8 cellular contexts compared by ENCODE assay signal in genomic region chr18:63963610-63964256, GRCh38. TPM values are rescaled to one million over a fixed set of nuclear protein-coding genes. Genes with fewer than 3 reads are reported as not detected.
A peak's percentile ranks its signal among the peaks of the same experiment; 100 is the strongest.
DNase-seq lines count a peak whose midpoint lies in the region; ATAC-seq lines count a peak whose summit lies in the region.

No MANE protein-coding gene starts in this region.

- peak; percentile 77 for ATAC-seq in GM21423 (IDR thresholded peaks at IDR 0.05; ENCODE audit: unreplicated experiment)

- intact Hi-C loops in posterior vena cava (cut with DNase I), result no loop called here

- DNase-seq in GDM1 (lab: John Stamatoyannopoulos, UW), result peak; percentile 26
- DNase-seq in HT1080 (ENCODE audit: low read depth), result peak; percentile 56
- peak; percentile 61 for DNase-seq in RKO (ENCODE audit: low spot score)
- peak; percentile 70 for DNase-seq in astrocyte of the hippocampus (ENCODE audit: low read depth, low spot score)
- peak; percentile 76 for DNase-seq in iris pigment epithelial cell (ENCODE audit: low read depth)
- DNase-seq in stimulated activated CD8-positive, alpha-beta memory T cell treated with anti-CD3 and anti-CD28 coated beads, Interleukin-4, amount 100 ng/mL, for 48 hours, result peak; percentile 43
- no peak for DNase-seq in posterior vena cava (ENCODE audit: low spot score)

RNA-seq across cellular contexts. Expression of gene SERPINB8, which starts 6.1 kb away (rescaled TPM):
- 30.6 and 39.6 TPM in 2 replicates for total RNA-seq in HT1080 (2014; rRNA removed; shearing (Covaris generic))
- 31.3 and 33.6 TPM in 2 replicates for polyA plus RNA-seq in HT1080 (2015; cell fraction: cytosol; rRNA removed)
- 27.0 and 29.3 TPM in 2 replicates for polyA plus RNA-seq in HT1080 (2015; cell fraction: nucleus; rRNA removed)
- total RNA-seq in posterior vena cava, result 10 to 100 TPM; 19.6 to 31.1 TPM

RNA-seq across cellular contexts. Expression of gene HMSD, which starts 14.6 kb away (rescaled TPM):
- total RNA-seq in HT1080 (2014; rRNA removed; shearing (Covaris generic)), result not detected in 2 replicates
- polyA plus RNA-seq in HT1080 (2015; cell fraction: cytosol; rRNA removed), result not detected in 2 replicates
- polyA plus RNA-seq in HT1080 (2015; cell fraction: nucleus; rRNA removed), result not detected in 2 replicates
- total RNA-seq in posterior vena cava, result not detected

RNA-seq across cellular contexts. Expression of gene SERPINB10, which starts 56.0 kb away (rescaled TPM):
- not detected in 2 replicates for total RNA-seq in HT1080 (2014; rRNA removed; shearing (Covaris generic))
- not detected in 2 replicates for polyA plus RNA-seq in HT1080 (2015; cell fraction: cytosol; rRNA removed)
- polyA plus RNA-seq in HT1080 (2015; cell fraction: nucleus; rRNA removed), result not detected in 2 replicates
- total RNA-seq in posterior vena cava, result not detected
